In the genomic region with DNA sequence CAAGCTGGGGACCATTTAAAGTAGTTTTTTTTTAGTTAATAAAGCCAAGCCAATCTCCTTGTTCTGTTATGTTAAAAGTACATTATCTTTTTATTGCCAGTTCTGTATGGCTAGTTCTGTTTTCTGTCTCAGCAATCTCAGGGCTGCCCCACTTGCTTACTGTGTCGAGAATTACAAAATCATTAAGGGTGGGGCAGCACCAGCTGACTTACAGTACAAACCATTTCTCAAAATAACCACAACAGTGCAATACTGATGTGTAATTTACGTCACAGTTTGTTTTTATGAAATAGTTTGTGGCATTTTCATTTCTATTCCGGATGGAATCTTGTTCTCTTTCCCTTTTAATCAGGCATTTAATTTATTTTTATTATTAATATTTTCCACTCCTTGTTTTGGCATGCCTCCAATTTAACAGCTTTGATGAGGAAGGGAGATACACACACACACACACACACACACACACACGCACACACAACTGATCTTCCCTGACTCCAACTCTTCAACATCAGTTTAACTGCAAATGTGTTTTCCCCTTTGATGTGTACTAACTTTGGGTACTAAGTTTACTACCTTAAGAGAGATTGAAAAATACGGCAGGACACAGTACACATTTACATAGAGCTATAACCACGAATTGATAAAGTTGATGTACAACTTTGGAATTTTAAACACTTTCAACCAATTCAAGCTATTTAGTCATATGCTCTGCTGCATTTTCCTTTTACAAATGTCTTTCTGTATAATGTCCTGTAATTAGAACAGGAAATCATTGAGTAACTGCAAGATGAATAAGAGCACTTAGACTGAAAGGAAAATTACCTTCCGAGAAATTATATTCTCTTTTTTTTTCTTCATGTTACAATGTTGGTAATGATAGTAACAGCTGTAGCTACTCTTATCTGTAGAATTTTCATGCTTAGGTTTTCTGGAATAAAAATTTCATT, we compare ENCODE assay signal across 8 cellular contexts.
DNase-seq lines count a peak whose midpoint lies in the region; ATAC-seq and TF ChIP-seq lines count a peak whose summit lies in the region.

No MANE protein-coding gene starts in this region.

- DNase-seq in AG09319 (ENCODE audit: extremely low read depth, low read depth), result peak; percentile 86
- peak; percentile 80 for DNase-seq in NCI-H460 (ENCODE audit: extremely low read depth, low read depth)
- DNase-seq in activated T-helper 1 cell treated with anti-CD3 and anti-CD28 coated beads, Interleukin-12 subunit alpha, Interleukin-12 subunit beta, Interleukin-2, Interleukin-4 antibody, amounts not matched to agents 30 ng/mL and 10 ng/mL and 1 ng/mL, durations not matched to agents 14 hours and 24 hours and 36 hours (ENCODE audit: low spot score), result peak; percentile 69
- no peak for DNase-seq in spleen
- no peak for DNase-seq in NCI-H2107 (lab: John Stamatoyannopoulos, UW)
- DNase-seq in amniotic stem cell (lab: John Stamatoyannopoulos, UW), result no peak

- H3K9me3 ChIP-seq in gastroesophageal sphincter (no peaks in the 10 kb centered on the region), spleen (no peaks in the 10 kb centered on the region)

- H3K4me3 ChIP-seq in gastroesophageal sphincter (peak overlapping the region; percentile 4 to 11), spleen (peak overlapping the region in 3 of 8 donors; percentile 2 to 62 (median 18))

- peaks cover 36% of the 10 kb centered on the region for H3K36me3 Mint-ChIP-seq in activated T-helper 1 cell treated with anti-CD3 and anti-CD28 coated beads, Interleukin-12 subunit alpha, Interleukin-12 subunit beta, Interleukin-2, Interleukin-4 antibody, amounts not matched to agents 30 ng/mL and 10 ng/mL and 1 ng/mL, durations not matched to agents 14 hours and 24 hours and 36 hours (ENCODE audit: low read depth)

- H3K4me1 ChIP-seq in gastroesophageal sphincter (peaks cover 9 to 59% (median 21%) of the 10 kb centered on the region in 3 donors), spleen (peaks cover 26 to 82% (median 47%) of the 10 kb centered on the region in 6 donors)

- 3 to 12% methylated on average over 7 of the region's 7 CpGs for WGBS in gastroesophageal sphincter (ENCODE audit: low coverage in 1 of 2), 2 donors
- WGBS in spleen, 5 donors, result 14 to 26% (median 16%) methylated on average over 7 of the region's 7 CpGs

- H3K27me3 Mint-ChIP-seq in activated T-helper 1 cell treated with anti-CD3 and anti-CD28 coated beads, Interleukin-12 subunit alpha, Interleukin-12 subunit beta, Interleukin-2, Interleukin-4 antibody, amounts not matched to agents 30 ng/mL and 10 ng/mL and 1 ng/mL, durations not matched to agents 14 hours and 24 hours and 36 hours (ENCODE audit: insufficient read depth), result no peaks in the 10 kb centered on the region

- intact Hi-C loops in activated T-helper 1 cell treated with anti-CD3 and anti-CD28 coated beads, Interleukin-12 subunit alpha, Interleukin-12 subunit beta, Interleukin-2, Interleukin-4 antibody, amounts not matched to agents 30 ng/mL and 10 ng/mL and 1 ng/mL, durations not matched to agents 14 hours and 24 hours and 36 hours (cut with micrococcal nuclease), result loop anchor here (1.0 to 10.0 kb wide), 7 partner anchors 50 to 1182 kb away; a partner anchor contains a TSS
- intact Hi-C loops in spleen (cut with DNase I; ENCODE audit: low total_unique reads), result no loop called here

- TF ChIP-seq EP300 in gastroesophageal sphincter (IDR thresholded peaks at IDR 0.05), result peak; percentile 60

- H3K27ac ChIP-seq in gastroesophageal sphincter (peak overlapping the region; percentile 75 to 84 (median 80)), spleen (peak overlapping the region; percentile 65 to 92 (median 85))

- H3K36me3 ChIP-seq in gastroesophageal sphincter (no peaks in the 10 kb centered on the region), spleen (peaks cover 0 to 6% (median 0%) of the 10 kb centered on the region in 6 donors)

- peaks cover 86% of the 10 kb centered on the region for H3K4me1 Mint-ChIP-seq in activated T-helper 1 cell treated with anti-CD3 and anti-CD28 coated beads, Interleukin-12 subunit alpha, Interleukin-12 subunit beta, Interleukin-2, Interleukin-4 antibody, amounts not matched to agents 30 ng/mL and 10 ng/mL and 1 ng/mL, durations not matched to agents 14 hours and 24 hours and 36 hours (ENCODE audit: low read depth)

- no peak for TF ChIP-seq POLR2A in gastroesophageal sphincter (IDR thresholded peaks at IDR 0.05)
- no peak for TF ChIP-seq POLR2A in spleen (IDR thresholded peaks at IDR 0.05)

- no peak for TF ChIP-seq CTCF in AG09319 (IDR thresholded peaks at IDR 0.05; ENCODE audit: low read depth, low read length)
- no peak for TF ChIP-seq CTCF in gastroesophageal sphincter (IDR thresholded peaks at IDR 0.05)
- no peak for TF ChIP-seq CTCF in spleen (IDR thresholded peaks at IDR 0.05 in 8 of 11, conservative IDR thresholded peaks at IDR 0.05 in 3 of 11)

- peak overlapping the region; percentile 76 for H3K4me3 Mint-ChIP-seq in activated T-helper 1 cell treated with anti-CD3 and anti-CD28 coated beads, Interleukin-12 subunit alpha, Interleukin-12 subunit beta, Interleukin-2, Interleukin-4 antibody, amounts not matched to agents 30 ng/mL and 10 ng/mL and 1 ng/mL, durations not matched to agents 14 hours and 24 hours and 36 hours

- peak overlapping the region; percentile 90 for H3K27ac Mint-ChIP-seq in activated T-helper 1 cell treated with anti-CD3 and anti-CD28 coated beads, Interleukin-12 subunit alpha, Interleukin-12 subunit beta, Interleukin-2, Interleukin-4 antibody, amounts not matched to agents 30 ng/mL and 10 ng/mL and 1 ng/mL, durations not matched to agents 14 hours and 24 hours and 36 hours

- H3K27me3 ChIP-seq in gastroesophageal sphincter, result no peaks in the 10 kb centered on the region
- H3K27me3 ChIP-seq in spleen (replicated peaks in 1 of 7), result no peaks in the 10 kb centered on the region

- H3K9me3 Mint-ChIP-seq in activated T-helper 1 cell treated with anti-CD3 and anti-CD28 coated beads, Interleukin-12 subunit alpha, Interleukin-12 subunit beta, Interleukin-2, Interleukin-4 antibody, amounts not matched to agents 30 ng/mL and 10 ng/mL and 1 ng/mL, durations not matched to agents 14 hours and 24 hours and 36 hours, result no peaks in the 10 kb centered on the region

- ATAC-seq in GM21717 (IDR thresholded peaks at IDR 0.05; ENCODE audit: unreplicated experiment) (peak; percentile 35), gastroesophageal sphincter (peak; percentile 88)

Comparison
In these comparisons a context has a peak if more than half of its experiments do, and no peak if none do; other contexts are left out.
1. DNase-seq: peak in AG09319 (single experiment), NCI-H460 (single experiment) and activated T-helper 1 cell treated with anti-CD3 and anti-CD28 coated beads, Interleukin-12 subunit alpha, Interleukin-12 subunit beta, Interleukin-2, Interleukin-4 antibody, amounts not matched to agents 30 ng/mL and 10 ng/mL and 1 ng/mL, durations not matched to agents 14 hours and 24 hours and 36 hours (single experiment); none in spleen (single experiment), NCI-H2107 (single experiment) and amniotic stem cell (single experiment).